8 cellular contexts compared by ENCODE assay signal in genomic region chr19:48720613-48721296, GRCh38. TPM values are rescaled to one million over a fixed set of nuclear protein-coding genes. Genes with fewer than 3 reads are reported as not detected.
A peak's percentile ranks its signal among the peaks of the same experiment; 100 is the strongest.
DNase-seq lines count a peak whose midpoint lies in the region; ATAC-seq and TF ChIP-seq lines count a peak whose summit lies in the region.

No MANE protein-coding gene starts in this region.

- H3K27ac Mint-ChIP-seq in activated naive CD8-positive, alpha-beta T cell treated with anti-CD3 and anti-CD28 coated beads for 36 hours = peak overlapping the region; percentile 99

- no peak for TF ChIP-seq EP300 in upper lobe of left lung (IDR thresholded peaks at IDR 0.05)

- peaks cover 8% of the 10 kb centered on the region for H3K9me3 Mint-ChIP-seq in activated naive CD8-positive, alpha-beta T cell treated with anti-CD3 and anti-CD28 coated beads for 36 hours

- H3K27ac ChIP-seq in heart left ventricle (peak overlapping the region; percentile 30 to 94 (median 87)), upper lobe of left lung (peak overlapping the region; percentile 46 to 91 (median 82))

- no peaks in the 10 kb centered on the region for H3K27me3 Mint-ChIP-seq in activated naive CD8-positive, alpha-beta T cell treated with anti-CD3 and anti-CD28 coated beads for 36 hours

- H3K4me3 ChIP-seq in GM08714 (ENCODE audit: low read length) (peak overlapping the region; percentile 57; the same call in 1 of the 2 replicates), heart left ventricle (peak overlapping the region; percentile 22 to 71 (median 60)), upper lobe of left lung (peak overlapping the region; percentile 33 to 60 (median 53))

- H3K4me3 Mint-ChIP-seq in activated naive CD8-positive, alpha-beta T cell treated with anti-CD3 and anti-CD28 coated beads for 36 hours = peak overlapping the region; percentile 96

- peaks cover 10% of the 10 kb centered on the region for H3K36me3 Mint-ChIP-seq in activated naive CD8-positive, alpha-beta T cell treated with anti-CD3 and anti-CD28 coated beads for 36 hours

- peaks cover 19% of the 10 kb centered on the region for H3K4me1 Mint-ChIP-seq in activated naive CD8-positive, alpha-beta T cell treated with anti-CD3 and anti-CD28 coated beads for 36 hours

- no peaks in the 10 kb centered on the region for H3K27me3 ChIP-seq in heart left ventricle
- H3K27me3 ChIP-seq in upper lobe of left lung = no peaks in the 10 kb centered on the region

- TF ChIP-seq POLR2A in heart left ventricle (IDR thresholded peaks at IDR 0.05) = no peak
- TF ChIP-seq POLR2A in upper lobe of left lung (IDR thresholded peaks at IDR 0.05) = peak in 1 of 4 donors; percentile 30

- peak in 1 of 12 donors; percentile 7 for TF ChIP-seq CTCF in heart left ventricle (IDR thresholded peaks at IDR 0.05)
- TF ChIP-seq CTCF in upper lobe of left lung (IDR thresholded peaks at IDR 0.05) = no peak

- 19 to 37% (median 29%) methylated on average over 42 of the region's 42 CpGs for WGBS in heart left ventricle, 4 donors
- WGBS in upper lobe of left lung, 2 donors = 21 to 32% methylated on average over 42 of the region's 42 CpGs

- intact Hi-C loops in heart left ventricle (cut with DNase I) (loop anchor here in 1 of 10 donors (10.0 kb wide), 1 partner anchor 46 kb away; the partner anchor contains the start of gene NTN5), posterior cingulate gyrus (cut with DNase I) (loop anchor here (5.0 kb wide), 1 partner anchor 73 kb away; the partner anchor contains the start of gene CA11)

- DNase-seq in NCI-H1092 treated with DMSO at 0.1 percent for 48 hours (lab: John Stamatoyannopoulos, UW) (peak; percentile 95), heart left ventricle (peak; percentile 97 to 100 (median 98)), posterior cingulate gyrus (peak; percentile 98 to 100 (median 100)), upper lobe of left lung (peak; percentile 92 to 100)
- DNase-seq in activated naive CD8-positive, alpha-beta T cell treated with anti-CD3 and anti-CD28 coated beads for 36 hours = peak; percentile 92

- peaks cover 0 to 40% (median 10%) of the 10 kb centered on the region in 9 donors for H3K36me3 ChIP-seq in heart left ventricle
- peaks cover 0 to 19% (median 0%) of the 10 kb centered on the region in 4 donors for H3K36me3 ChIP-seq in upper lobe of left lung

- H3K9me3 ChIP-seq in heart left ventricle (peaks cover 0 to 1% (median 0%) of the 10 kb centered on the region in 12 donors), upper lobe of left lung (peaks cover 0 to under 1% (median 0%) of the 10 kb centered on the region in 4 donors)

- ATAC-seq in HG02588 (IDR thresholded peaks at IDR 0.05; ENCODE audit: unreplicated experiment) = peak; percentile 76
- ATAC-seq in SK-N-SH treated with all-trans-retinoic acid at 6 μM for 48 hours = peak; percentile 91
- peak; percentile 81 to 88 (median 88) for ATAC-seq in heart left ventricle
- peak; percentile 94 to 95 for ATAC-seq in upper lobe of left lung (ENCODE audit: low FRiP score in 2 of 2)

- peaks cover 12 to 69% (median 49%) of the 10 kb centered on the region in 12 donors for H3K4me1 ChIP-seq in heart left ventricle
- H3K4me1 ChIP-seq in upper lobe of left lung = peaks cover 44 to 75% (median 71%) of the 10 kb centered on the region in 4 donors

TF ChIP-seq in SK-N-SH treated with all-trans-retinoic acid at 6 μM for 48 hours, 23 proteins besides CTCF, POLR2A, EP300 and RAD21:
- TF ChIP-seq ZC3H10 (CRISPR knock-in tag; IDR thresholded peaks at IDR 0.05) = no peak
- no peak for TF ChIP-seq GLIS3 (CRISPR knock-in tag; IDR thresholded peaks at IDR 0.05)
- no peak for TF ChIP-seq POU6F1 (CRISPR knock-in tag; IDR thresholded peaks at IDR 0.05; ENCODE audit: borderline replicate concordance, low read depth)
- TF ChIP-seq TOX (CRISPR knock-in tag; IDR thresholded peaks at IDR 0.05; ENCODE audit: borderline replicate concordance) = no peak
- no peak for TF ChIP-seq BACH2 (CRISPR knock-in tag; IDR thresholded peaks at IDR 0.05; ENCODE audit: borderline replicate concordance)
- TF ChIP-seq TSHZ2 (CRISPR knock-in tag; IDR thresholded peaks at IDR 0.05) = peak; percentile 45; the same call in 1 of the 2 replicates
- TF ChIP-seq ZNF70 (CRISPR knock-in tag; IDR thresholded peaks at IDR 0.05) = no peak
- TF ChIP-seq ZNF565 (CRISPR knock-in tag; conservative IDR thresholded peaks at IDR 0.05; ENCODE audit: low read depth) = no peak

RNA-seq across cellular contexts. Expression of gene MAMSTR, which starts 1.2 kb away (rescaled TPM):
- under 1 TPM; 0.41 to 0.46 TPM for total RNA-seq in activated naive CD8-positive, alpha-beta T cell treated with anti-CD3 and anti-CD28 coated beads for 36 hours
- 1 to 10 TPM in 7 of 9 donors, under 1 TPM in 2; 0.65 to 5.5 (median 1.7) TPM for total RNA-seq in heart left ventricle
- 1 to 10 TPM; 2.0 to 3.7 TPM for polyA plus RNA-seq in heart left ventricle
- 1 to 10 TPM in 5 of 6 donors, not detected in 1; 1.1 to 3.1 (median 1.3) TPM for total RNA-seq in upper lobe of left lung

RNA-seq across cellular contexts. Expression of gene RASIP1, which starts 19.7 kb away (rescaled TPM):
- under 1 TPM; 0.40 to 0.49 TPM for total RNA-seq in activated naive CD8-positive, alpha-beta T cell treated with anti-CD3 and anti-CD28 coated beads for 36 hours
- total RNA-seq in heart left ventricle (10 to 100 TPM; 10.0 to 28.1 (median 15.3) TPM), upper lobe of left lung (10 to 100 TPM; 14.7 to 74.4 (median 26.3) TPM)
- polyA plus RNA-seq in heart left ventricle = 10 to 100 TPM; 14.6 to 15.7 TPM

RNA-seq across cellular contexts. Expression of gene FUT2, which starts 25.0 kb away (rescaled TPM):
- total RNA-seq in activated naive CD8-positive, alpha-beta T cell treated with anti-CD3 and anti-CD28 coated beads for 36 hours = not detected
- total RNA-seq in heart left ventricle (under 1 TPM in 1 of 9 donors, not detected in 8; 0.14 TPM), upper lobe of left lung (1 to 10 TPM in 3 of 6 donors, under 1 TPM in 2, not detected in 1; 0.15 to 4.7 (median 1.9) TPM)
- polyA plus RNA-seq in heart left ventricle = under 1 TPM in 1 of 2 donors, not detected in 1; 0.19 TPM

RNA-seq across cellular contexts. Expression of gene IZUMO1, which starts 26.0 kb away (rescaled TPM):
- total RNA-seq in activated naive CD8-positive, alpha-beta T cell treated with anti-CD3 and anti-CD28 coated beads for 36 hours = not detected
- total RNA-seq in heart left ventricle (under 1 TPM; 0.13 to 0.56 (median 0.42) TPM), upper lobe of left lung (1 to 10 TPM in 5 of 6 donors, not detected in 1; 1.4 to 4.2 (median 2.5) TPM)
- polyA plus RNA-seq in heart left ventricle = under 1 TPM; 0.53 to 0.93 TPM

RNA-seq across cellular contexts. Expression of gene FUT1, which starts 31.7 kb away (rescaled TPM):
- under 1 TPM; 0.06 to 0.12 TPM for total RNA-seq in activated naive CD8-positive, alpha-beta T cell treated with anti-CD3 and anti-CD28 coated beads for 36 hours
- total RNA-seq in heart left ventricle (1 to 10 TPM; 1.8 to 6.2 (median 2.7) TPM), upper lobe of left lung (10 to 100 TPM in 3 of 6 donors, 1 to 10 TPM in 3; 7.2 to 17.4 (median 10.1) TPM)
- 1 to 10 TPM; 2.3 to 3.0 TPM for polyA plus RNA-seq in heart left ventricle

Comparison
In these comparisons a context has a peak if more than half of its experiments do, and no peak if none do; other contexts are left out.
1. Peak in every context shown above with its lines: DNase-seq, ATAC-seq, H3K4me3 ChIP-seq and H3K27ac ChIP-seq.
2. RNA of gene RASIP1, which starts 19.7 kb away (total RNA-seq): 14.7 to 74.4 TPM in upper lobe of left lung and 10.0 to 28.1 TPM in heart left ventricle; 0.40 to 0.49 TPM in activated naive CD8-positive, alpha-beta T cell treated with anti-CD3 and anti-CD28 coated beads for 36 hours; every median in the first group is over 4 times any median in the second.